8 cellular contexts compared by ENCODE assay signal in the genomic region with DNA sequence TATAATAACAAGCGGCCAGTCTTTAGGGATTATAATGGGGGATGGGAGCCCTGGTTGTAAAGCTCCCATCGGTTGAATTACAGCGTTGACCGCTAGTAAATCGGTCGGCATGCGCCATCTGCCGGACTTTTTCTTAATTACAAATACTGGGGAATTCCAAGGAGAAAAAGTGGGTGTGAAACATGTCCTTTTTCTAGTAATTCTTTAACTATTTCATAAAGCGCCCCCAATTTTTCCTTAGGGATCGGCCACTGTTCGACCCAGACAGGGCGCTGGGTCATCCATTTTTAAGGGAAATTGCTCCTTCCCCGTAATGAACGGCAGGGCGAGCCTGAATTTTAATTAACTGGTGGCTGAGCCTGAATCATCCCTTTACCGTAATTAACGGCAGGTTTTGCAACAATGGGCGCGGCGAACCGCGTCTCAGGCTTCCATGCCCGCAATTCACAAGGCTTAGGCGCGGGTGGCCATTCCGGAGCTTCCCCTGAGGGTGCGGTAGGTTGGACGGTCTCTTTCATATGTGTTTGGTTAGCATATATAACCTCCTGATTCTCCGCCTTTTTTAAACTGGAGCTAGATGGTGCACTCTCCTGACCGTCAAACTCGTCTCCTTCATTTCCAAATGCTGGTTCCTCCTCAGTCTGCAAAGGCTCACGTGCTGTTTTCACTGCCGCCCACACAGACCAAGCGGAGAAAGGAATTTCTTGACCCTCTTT. TPM values are rescaled to one million over a fixed set of nuclear protein-coding genes. Genes with fewer than 3 reads are reported as not detected.
A peak's percentile ranks its signal among the peaks of the same experiment; 100 is the strongest.
DNase-seq lines count a peak whose midpoint lies in the region; ATAC-seq, FAIRE-seq and TF ChIP-seq lines count a peak whose summit lies in the region.

No MANE protein-coding gene starts in this region.

- peak; percentile 87 for FAIRE-seq in TTC549 (lab: Jason Lieb, UNC)

- in situ Hi-C loops in brain microvascular endothelial cell (cut with HindIII; ENCODE audit: low pct_ligation_motif_present, low sequenced_read_pairs): no loop called here
- in situ Hi-C loops in gastrocnemius medialis (cut with MboI; ENCODE audit: low sequenced_read_pairs in 4 of 4): loop anchor here (5.0 to 25.0 kb wide), 6 partner anchors 145 to 712 kb away; no protein-coding TSS in a partner anchor

- intact Hi-C loops in gastrocnemius medialis (cut with DNase I; ENCODE audit: low total_unique reads): loop anchor here (2.0 kb wide), 1 partner anchor 119 kb away; the partner anchor contains the start of gene TRAPPC5

- H3K9me3 ChIP-seq in gastrocnemius medialis: no peaks in the 10 kb centered on the region

- no peak overlapping the region for H3K27ac ChIP-seq in brain microvascular endothelial cell
- no peak overlapping the region for H3K27ac ChIP-seq in gastrocnemius medialis

- H3K27me3 ChIP-seq in brain microvascular endothelial cell (replicated peaks) (no peaks in the 10 kb centered on the region), gastrocnemius medialis (peaks cover 19 to 30% (median 28%) of the 10 kb centered on the region in 3 donors)

- H3K36me3 ChIP-seq in brain microvascular endothelial cell (replicated peaks) (no peaks in the 10 kb centered on the region), gastrocnemius medialis (no peaks in the 10 kb centered on the region)

- peak overlapping the region; percentile 27 for H3K4me3 ChIP-seq in brain microvascular endothelial cell (ENCODE audit: low read depth, low read length)
- peak overlapping the region; percentile 25 for H3K4me3 ChIP-seq in iPS-11a (ENCODE audit: low read depth, low read length)
- H3K4me3 ChIP-seq in gastrocnemius medialis: peak overlapping the region in 1 of 4 donors; percentile 34

- DNase-seq in NCI-H1694 treated with DMSO at 0.1 percent for 48 hours (lab: John Stamatoyannopoulos, UW): peak; percentile 17
- DNase-seq in brain microvascular endothelial cell: peak; percentile 66
- peak; percentile 20 to 28 for DNase-seq in gastrocnemius medialis
- DNase-seq in GM19240 (ENCODE audit: insufficient read length, low spot score): no peak

- ATAC-seq in gastrocnemius medialis: no peak
- no peak for ATAC-seq in GM18861 (IDR thresholded peaks at IDR 0.05; ENCODE audit: unreplicated experiment)

- TF ChIP-seq POLR2A in gastrocnemius medialis (IDR thresholded peaks at IDR 0.05): no peak

- peak; percentile 39; the same call in 1 of the 2 replicates for TF ChIP-seq CTCF in GM12874 (IDR thresholded peaks at IDR 0.05; ENCODE audit: insufficient read depth, low read depth, low read length)
- TF ChIP-seq CTCF in brain microvascular endothelial cell (IDR thresholded peaks at IDR 0.05; ENCODE audit: low read depth, low read length, missing control alignments): peak; percentile 70
- peak in 4 of 5 experiments; percentile 29 to 70 (median 54) for TF ChIP-seq CTCF in gastrocnemius medialis (IDR thresholded peaks at IDR 0.05 in 4 of 5, conservative IDR thresholded peaks at IDR 0.05 in 1 of 5)

- H3K4me1 ChIP-seq in gastrocnemius medialis: no peaks in the 10 kb centered on the region

RNA-seq across cellular contexts. Expression of gene EVI5L, which starts 30.2 kb away (rescaled TPM):
- total RNA-seq in gastrocnemius medialis: 10 to 100 TPM; 17.5 to 24.6 (median 20.4) TPM

RNA-seq across cellular contexts. Expression of gene CLEC4M, which starts 36.8 kb away (rescaled TPM):
- not detected for total RNA-seq in gastrocnemius medialis

RNA-seq across cellular contexts. Expression of gene CD209, which starts 52.5 kb away (rescaled TPM):
- total RNA-seq in gastrocnemius medialis: 1 to 10 TPM in 3 of 4 donors, under 1 TPM in 1; 0.56 to 1.3 (median 1.0) TPM
